Comparison of ENCODE assay signal across 27 cellular contexts in the genomic region with DNA sequence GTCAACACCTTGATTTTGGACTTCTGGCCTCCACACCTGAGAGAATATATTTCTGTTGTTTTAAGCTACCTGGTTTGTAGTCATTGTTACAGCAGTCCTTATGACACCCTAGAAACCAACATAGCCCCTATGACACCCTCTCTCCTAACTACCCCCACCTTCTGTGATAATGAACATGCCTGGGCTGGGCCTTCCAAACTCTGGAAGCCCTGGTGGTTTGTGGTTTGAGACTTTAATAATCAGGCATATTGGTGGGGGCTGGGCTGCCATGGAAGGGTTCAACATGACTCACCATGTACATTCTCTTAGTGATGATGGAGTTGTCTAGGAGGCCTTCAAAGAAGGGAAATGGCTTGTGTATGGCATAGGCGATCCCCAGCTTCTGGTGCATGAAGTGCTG. TPM values are rescaled to one million over a fixed set of nuclear protein-coding genes. Genes with fewer than 3 reads are reported as not detected.
DNase-seq lines count a peak whose midpoint lies in the region; ATAC-seq and TF ChIP-seq lines count a peak whose summit lies in the region.
"Had no signal": no experiment of that assay in that cellular context is flagged by ENCODE, and none has a peak within 500 bp of the region (broad histone marks: within the 10 kb centered on the region; RNA-seq: fewer than 3 reads in every experiment).

No MANE protein-coding gene starts in this region.

- H3K79me2 ChIP-seq in OCI-LY3 (ENCODE audit: low read length) = peaks cover 54% of the 10 kb centered on the region

- H3K36me3 Mint-ChIP-seq in activated CD4-positive, alpha-beta T cell treated with anti-CD3 and anti-CD28 coated beads, Interleukin-2, amount 10 ng/mL, durations not matched to agents 24 days and 14 days (ENCODE audit: low read depth) = peaks cover 80% of the 10 kb centered on the region
- peaks cover 55% of the 10 kb centered on the region for H3K36me3 Mint-ChIP-seq in CD4-positive, CD25-positive, alpha-beta regulatory T cell
- peaks cover 51% of the 10 kb centered on the region for H3K36me3 Mint-ChIP-seq in central memory CD8-positive, alpha-beta T cell (ENCODE audit: insufficient read depth)

- H3K4me3 ChIP-seq in CD4-positive, CD25-positive, alpha-beta regulatory T cell (ENCODE audit: low read depth, low read length) = peak overlapping the region; percentile 9
- H3K4me3 ChIP-seq in OCI-LY3 (ENCODE audit: low read length) (no peak overlapping the region), coronary artery (no peak overlapping the region)
- H3K4me3 ChIP-seq: ascending aorta, esophagus muscularis mucosa, gastrocnemius medialis, pancreas, suprapubic skin, vagina had no signal

- H3K36me3 ChIP-seq in CD4-positive, CD25-positive, alpha-beta regulatory T cell (ENCODE audit: control insufficient read depth, insufficient read depth, low read length) = peaks cover 59% of the 10 kb centered on the region
- peaks cover 54% of the 10 kb centered on the region for H3K36me3 ChIP-seq in OCI-LY3 (replicated peaks; ENCODE audit: low read depth, low read length)

- H3K9me3 Mint-ChIP-seq in activated CD4-positive, alpha-beta T cell treated with anti-CD3 and anti-CD28 coated beads, Interleukin-2, amount 10 ng/mL, durations not matched to agents 24 days and 14 days = peaks cover 4% of the 10 kb centered on the region
- H3K9me3 Mint-ChIP-seq in CD4-positive, CD25-positive, alpha-beta regulatory T cell = no peaks in the 10 kb centered on the region
- no peaks in the 10 kb centered on the region for H3K9me3 Mint-ChIP-seq in central memory CD8-positive, alpha-beta T cell
- H3K9me3 Mint-ChIP-seq: activated CD4-positive, alpha-beta memory T cell treated with anti-CD3 and anti-CD28 coated beads for 36 hours; HFFc6 had no signal

- no peak for ATAC-seq in CD4-positive, CD25-positive, alpha-beta regulatory T cell (ENCODE audit: low read depth in 2 of 2)
- peak; percentile 16 for ATAC-seq in central memory CD8-positive, alpha-beta T cell (replicated peaks; ENCODE audit: extremely low read depth, poor library complexity, severe bottlenecking)
- ATAC-seq: gastrocnemius medialis; natural killer cell treated with Interleukin-12 subunit alpha and Interleukin-12 subunit beta and Interleukin-15 and Interleukin-18, amount 100 ng/mL, for 72 hours; pancreas; right cardiac atrium; Right ventricle myocardium inferior had no signal

- peaks cover 64% of the 10 kb centered on the region for H3K4me1 Mint-ChIP-seq in activated CD4-positive, alpha-beta T cell treated with anti-CD3 and anti-CD28 coated beads, Interleukin-2, amount 10 ng/mL, durations not matched to agents 24 days and 14 days
- H3K4me1 Mint-ChIP-seq in CD4-positive, CD25-positive, alpha-beta regulatory T cell = peaks cover 45 to 70% (median 57%) of the 10 kb centered on the region in 4 donors
- H3K4me1 Mint-ChIP-seq in central memory CD8-positive, alpha-beta T cell = peaks cover 74% of the 10 kb centered on the region

- intact Hi-C loops in activated CD4-positive, alpha-beta T cell treated with anti-CD3 and anti-CD28 coated beads, Interleukin-2, amount 10 ng/mL, durations not matched to agents 24 days and 14 days (cut with micrococcal nuclease) = no loop called here

- H3K4me1 ChIP-seq in CD4-positive, CD25-positive, alpha-beta regulatory T cell (ENCODE audit: control insufficient read depth, insufficient read depth, low read length, poor library complexity, severe bottlenecking) = peaks cover 33% of the 10 kb centered on the region
- peaks cover 39% of the 10 kb centered on the region for H3K4me1 ChIP-seq in OCI-LY3 (ENCODE audit: low read length)

- TF ChIP-seq CTCF in OCI-LY3 (IDR thresholded peaks at IDR 0.05; ENCODE audit: low read depth, low read length) (no peak), coronary artery (IDR thresholded peaks at IDR 0.05) (no peak)

- no peaks in the 10 kb centered on the region for H3K27me3 Mint-ChIP-seq in activated CD4-positive, alpha-beta T cell treated with anti-CD3 and anti-CD28 coated beads, Interleukin-2, amount 10 ng/mL, durations not matched to agents 24 days and 14 days
- no peaks in the 10 kb centered on the region for H3K27me3 Mint-ChIP-seq in CD4-positive, CD25-positive, alpha-beta regulatory T cell
- no peaks in the 10 kb centered on the region for H3K27me3 Mint-ChIP-seq in central memory CD8-positive, alpha-beta T cell
- H3K27me3 Mint-ChIP-seq: activated CD4-positive, alpha-beta memory T cell treated with anti-CD3 and anti-CD28 coated beads for 36 hours; natural killer cell treated with Interleukin-12 subunit alpha and Interleukin-12 subunit beta and Interleukin-15 and Interleukin-18, amount 100 ng/mL, for 72 hours had no signal

- H3K27me3 ChIP-seq in CD4-positive, CD25-positive, alpha-beta regulatory T cell (ENCODE audit: control insufficient read depth, insufficient read depth, low read length) = no peaks in the 10 kb centered on the region
- H3K27me3 ChIP-seq in OCI-LY3 (ENCODE audit: low read depth, low read length) = no peaks in the 10 kb centered on the region
- H3K27me3 ChIP-seq: ascending aorta, esophagus muscularis mucosa, gastrocnemius medialis, pancreas, suprapubic skin, vagina had no signal

- DNase-seq in activated CD4-positive, alpha-beta T cell treated with anti-CD3 and anti-CD28 coated beads, Interleukin-2, amount 10 ng/mL, durations not matched to agents 24 days and 14 days = no peak
- no peak for DNase-seq in activated CD4-positive, alpha-beta T cell treated with anti-CD3 and anti-CD28 coated beads for 1 hour
- peak in 1 of 3 donors; percentile 58 for DNase-seq in CD4-positive, CD25-positive, alpha-beta regulatory T cell
- DNase-seq in central memory CD8-positive, alpha-beta T cell (ENCODE audit: low spot score in 2 of 2) = no peak
- DNase-seq in NCI-H1694 (lab: John Stamatoyannopoulos, UW) = no peak
- DNase-seq in NCI-H345 treated with DMSO at 0.1 percent for 48 hours (lab: John Stamatoyannopoulos, UW; ENCODE audit: unreplicated experiment) = no peak
- no peak for DNase-seq in coronary artery (ENCODE audit: low spot score)
- DNase-seq: activated CD4-positive, alpha-beta memory T cell treated with anti-CD3 and anti-CD28 coated beads for 36 hours; activated effector memory CD4-positive, alpha-beta T cell treated with Interleukin-2 at 50 U/mL for 16 hours; cerebellar nuclear complex; effector CD4-positive, alpha-beta T cell; gastrocnemius medialis; HFFc6; kidney glomerular epithelial cell; NCI-H1436 treated with DMSO at 0.1 percent for 48 hours; NCI-H2171; OCI-M1; pancreas; right cardiac atrium; stimulated activated CD8-positive, alpha-beta memory T cell treated with anti-CD3 and anti-CD28 coated beads, Interleukin-4, amount 100 ng/mL, for 48 hours had no signal

- H2AFZ ChIP-seq in OCI-LY3 (ENCODE audit: low read depth, low read length) = no peak overlapping the region

- no peak overlapping the region for H3K9ac ChIP-seq in OCI-LY3 (ENCODE audit: low read length)

- peak overlapping the region; percentile 31 for H3K4me2 ChIP-seq in OCI-LY3 (ENCODE audit: low read length)

- no peaks in the 10 kb centered on the region for H3K9me3 ChIP-seq in CD4-positive, CD25-positive, alpha-beta regulatory T cell (ENCODE audit: control insufficient read depth in 2 of 2, low read length in 2 of 2)
- H3K9me3 ChIP-seq in OCI-LY3 (ENCODE audit: insufficient read depth, low read length) = no peaks in the 10 kb centered on the region
- H3K9me3 ChIP-seq: ascending aorta, esophagus muscularis mucosa, gastrocnemius medialis, pancreas, suprapubic skin, vagina had no signal

- H4K20me1 ChIP-seq in OCI-LY3 (ENCODE audit: insufficient read depth, low read length) = no peaks in the 10 kb centered on the region

- H3K4me3 Mint-ChIP-seq in activated CD4-positive, alpha-beta T cell treated with anti-CD3 and anti-CD28 coated beads, Interleukin-2, amount 10 ng/mL, durations not matched to agents 24 days and 14 days = peak overlapping the region; percentile 31
- H3K4me3 Mint-ChIP-seq in CD4-positive, CD25-positive, alpha-beta regulatory T cell = peak overlapping the region; percentile 38 to 90 (median 48)
- peak overlapping the region; percentile 66 for H3K4me3 Mint-ChIP-seq in central memory CD8-positive, alpha-beta T cell
- H3K4me3 Mint-ChIP-seq: activated CD4-positive, alpha-beta memory T cell treated with anti-CD3 and anti-CD28 coated beads for 36 hours; HFFc6; natural killer cell treated with Interleukin-12 subunit alpha and Interleukin-12 subunit beta and Interleukin-15 and Interleukin-18, amount 100 ng/mL, for 72 hours had no signal

- peak overlapping the region; percentile 45 for H3K27ac Mint-ChIP-seq in activated CD4-positive, alpha-beta T cell treated with anti-CD3 and anti-CD28 coated beads, Interleukin-2, amount 10 ng/mL, durations not matched to agents 24 days and 14 days
- peak overlapping the region in 1 of 3 donors; percentile 26 for H3K27ac Mint-ChIP-seq in CD4-positive, CD25-positive, alpha-beta regulatory T cell
- peak overlapping the region; percentile 78 for H3K27ac Mint-ChIP-seq in central memory CD8-positive, alpha-beta T cell (ENCODE audit: low read depth)
- H3K27ac Mint-ChIP-seq: activated CD4-positive, alpha-beta memory T cell treated with anti-CD3 and anti-CD28 coated beads for 36 hours; HFFc6 had no signal

- H3K27ac ChIP-seq in CD4-positive, CD25-positive, alpha-beta regulatory T cell (ENCODE audit: insufficient read depth, low read length, poor library complexity, severe bottlenecking) = no peak overlapping the region
- no peak overlapping the region for H3K27ac ChIP-seq in OCI-LY3 (ENCODE audit: low read length)
- no peak overlapping the region for H3K27ac ChIP-seq in coronary artery
- H3K27ac ChIP-seq: ascending aorta, esophagus muscularis mucosa, gastrocnemius medialis, pancreas, suprapubic skin, vagina had no signal

RNA-seq across cellular contexts. Expression of gene SP110, which starts 3.3 kb away (rescaled TPM):
- total RNA-seq in activated CD4-positive, alpha-beta T cell treated with anti-CD3 and anti-CD28 coated beads, Interleukin-2, amount 10 ng/mL, durations not matched to agents 24 days and 14 days = 137 and 148 TPM in 2 replicates
- total RNA-seq in CD4-positive, CD25-positive, alpha-beta regulatory T cell = 118 TPM
- 100 to 1,000 TPM in 1 of 4 donors, 10 to 100 TPM in 3; 74.5 to 131 (median 87.1) TPM for polyA plus RNA-seq in CD4-positive, CD25-positive, alpha-beta regulatory T cell

RNA-seq across cellular contexts. Expression of gene SP140, which starts 9.0 kb away (rescaled TPM):
- 236 and 241 TPM in 2 replicates for total RNA-seq in activated CD4-positive, alpha-beta T cell treated with anti-CD3 and anti-CD28 coated beads, Interleukin-2, amount 10 ng/mL, durations not matched to agents 24 days and 14 days
- total RNA-seq in CD4-positive, CD25-positive, alpha-beta regulatory T cell = 100 TPM
- polyA plus RNA-seq in CD4-positive, CD25-positive, alpha-beta regulatory T cell = 10 to 100 TPM; 22.4 to 35.4 (median 28.2) TPM
